In the genomic region with DNA sequence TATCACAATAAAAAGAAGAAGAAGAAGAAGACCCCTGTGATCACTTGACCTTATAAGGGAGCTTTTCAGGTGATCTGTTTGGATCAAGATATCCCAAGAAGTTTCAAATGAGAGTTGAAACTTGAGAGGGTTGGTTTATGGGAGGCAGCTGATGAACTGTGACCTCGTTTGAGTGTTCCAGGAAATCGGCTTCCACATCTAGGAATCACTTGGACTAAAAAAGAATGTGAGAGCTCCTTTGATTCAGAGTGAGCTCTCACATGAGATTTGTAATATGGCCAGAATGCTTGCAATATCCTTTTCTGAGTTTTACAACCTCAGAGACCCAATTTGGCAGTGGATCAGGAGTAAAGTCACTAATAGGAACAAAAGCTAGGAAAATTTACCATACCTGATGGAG, we compare ENCODE assay signal across 14 cellular contexts.
"Had no signal": no experiment of that assay in that cellular context is flagged by ENCODE, and none has a peak within 500 bp of the region (broad histone marks: within the 10 kb centered on the region; RNA-seq: fewer than 3 reads in every experiment).

No MANE protein-coding gene starts in this region.

- H3K9me3 ChIP-seq: gastrocnemius medialis, left ventricle myocardium inferior, ovary, tibial nerve, vagina had no signal

- H3K4me1 Mint-ChIP-seq: neural crest cell had no signal

- H3K4me3 Mint-ChIP-seq: neural crest cell had no signal

- DNase-seq: activated CD8-positive, alpha-beta memory T cell treated with anti-CD3 and anti-CD28 coated beads for 24 hours; activated gamma-delta T cell treated with Interleukin-2 at 50 U/mL for 16 hours; central memory CD4-positive, alpha-beta T cell; effector CD4-positive, alpha-beta T cell; gastrocnemius medialis; islet precursor cell; left ventricle myocardium inferior; mesenchymal stem cell; ovary; stimulated activated CD4-positive, alpha-beta T cell treated with anti-CD3 and anti-CD28 coated beads, Interleukin-4, amount 100 ng/mL, for 4 hours had no signal

- H3K27ac ChIP-seq: coronary artery, gastrocnemius medialis, left ventricle myocardium inferior, ovary, tibial nerve, vagina had no signal

- H3K4me3 ChIP-seq: coronary artery, gastrocnemius medialis, left ventricle myocardium inferior, ovary, tibial nerve, vagina had no signal

- H3K36me3 ChIP-seq: gastrocnemius medialis, left ventricle myocardium inferior, ovary, tibial nerve, vagina had no signal

- H3K27me3 ChIP-seq: gastrocnemius medialis, ovary, tibial nerve, vagina had no signal

- H3K4me1 ChIP-seq: vagina had no signal

- H3K9me3 Mint-ChIP-seq: neural crest cell had no signal
